ENCODE assay signal across 8 cellular contexts in genomic region chr16:74606521-74607309, GRCh38. TPM values are rescaled to one million over a fixed set of nuclear protein-coding genes. Genes with fewer than 3 reads are reported as not detected.
DNase-seq lines count a peak whose midpoint lies in the region; ATAC-seq and TF ChIP-seq lines count a peak whose summit lies in the region.

TSS of gene GLG1 (minus strand) at chr16:74607114. CDS start at chr16:74607094, 20 bp downstream.

- peaks cover 26 to 51% of the 10 kb centered on the region in 2 donors for H3K4me1 ChIP-seq in left lung

- TF ChIP-seq POLR2A in GM19099 (IDR thresholded peaks at IDR 0.05; ENCODE audit: extremely low read depth, insufficient read length, low read depth) = peak; percentile 98

- DNase-seq in Ammon's horn (ENCODE audit: low spot score) (peak; percentile 97), NCI-H526 (lab: John Stamatoyannopoulos, UW) (peak; percentile 65 to 91), cortex of kidney (lab: John Stamatoyannopoulos, UW) (peak; percentile 37), left lung (peak; percentile 95 to 99)
- peak; percentile 90 for DNase-seq in activated CD4-positive, alpha-beta T cell treated with anti-CD3 and anti-CD28 coated beads, Interleukin-2, amount 50 U/mL, for 1 hour
- peak; percentile 85 for DNase-seq in stimulated activated CD4-positive, alpha-beta T cell treated with anti-CD3 and anti-CD28 coated beads, Interleukin-2, amount 100 ng/mL, for 4 hours (ENCODE audit: low read depth)

- H3K9me3 ChIP-seq in left lung = no peaks in the 10 kb centered on the region

- H3K36me3 ChIP-seq in left lung = no peaks in the 10 kb centered on the region

- peak within 1 kb of the TSS; percentile 95 to 97 for H3K27ac ChIP-seq in left lung

- peak within 1 kb of the TSS; percentile 95 to 97 for H3K4me3 ChIP-seq in left lung

- ATAC-seq in HG03378 (IDR thresholded peaks at IDR 0.05; ENCODE audit: unreplicated experiment) (peak; percentile 86), left lung (peak; percentile 98)

- no peak for TF ChIP-seq CTCF in left lung (IDR thresholded peaks at IDR 0.05)

- intact Hi-C loops in left lung (cut with DNase I) = no loop called here

- no peaks in the 10 kb centered on the region for H3K27me3 ChIP-seq in left lung

RNA-seq across cellular contexts. Expression of gene GLG1, which starts in this region (rescaled TPM):
- total RNA-seq in left lung = 100 to 1,000 TPM; 116 to 132 TPM

Comparison
In these comparisons a context has a peak if more than half of its experiments do, and no peak if none do; other contexts are left out.
1. Peak in every context shown above with its lines: DNase-seq, ATAC-seq, H3K4me3 ChIP-seq and H3K27ac ChIP-seq.
2. DNase-seq: peak in every context shown above with its lines; median percentile 97 in Ammon's horn; 97 in left lung; 90 in activated CD4-positive, alpha-beta T cell treated with anti-CD3 and anti-CD28 coated beads, Interleukin-2, amount 50 U/mL, for 1 hour; 85 in stimulated activated CD4-positive, alpha-beta T cell treated with anti-CD3 and anti-CD28 coated beads, Interleukin-2, amount 100 ng/mL, for 4 hours; 78 in NCI-H526; 37 in cortex of kidney.